1 cellular context compared by ENCODE assay signal in the genomic region with DNA sequence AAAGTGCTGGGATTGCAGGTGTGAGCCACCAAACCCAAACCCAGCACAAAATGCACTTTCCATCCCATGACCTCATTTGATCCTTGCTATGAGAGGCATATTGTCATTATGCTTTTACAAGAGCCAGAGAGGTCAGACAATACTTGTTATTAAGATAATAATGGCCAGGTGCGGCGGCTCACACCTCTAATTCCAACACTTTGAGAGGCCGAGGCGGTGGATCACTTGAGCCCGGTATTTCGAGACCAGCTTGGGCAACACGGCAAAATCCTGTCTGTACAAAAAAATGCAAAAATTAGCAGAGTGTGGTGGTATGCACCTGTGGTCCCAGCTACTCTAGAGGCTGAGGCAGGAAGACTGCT.
TF ChIP-seq lines count a peak whose summit lies in the region.

No MANE protein-coding gene starts in this region.

TF ChIP-seq in HepG2, 621 proteins besides CTCF, POLR2A, EP300 and RAD21:
- TF ChIP-seq ZFP62 (CRISPR knock-in tag; IDR thresholded peaks at IDR 0.05), result no peak
- TF ChIP-seq ASH2L (IDR thresholded peaks at IDR 0.05; ENCODE audit: insufficient read length, low read depth, low read length), result no peak
- no peak for TF ChIP-seq POLR2AphosphoS2 (IDR thresholded peaks at IDR 0.05; ENCODE audit: low read depth, low read length)
- TF ChIP-seq, protein P1, sequence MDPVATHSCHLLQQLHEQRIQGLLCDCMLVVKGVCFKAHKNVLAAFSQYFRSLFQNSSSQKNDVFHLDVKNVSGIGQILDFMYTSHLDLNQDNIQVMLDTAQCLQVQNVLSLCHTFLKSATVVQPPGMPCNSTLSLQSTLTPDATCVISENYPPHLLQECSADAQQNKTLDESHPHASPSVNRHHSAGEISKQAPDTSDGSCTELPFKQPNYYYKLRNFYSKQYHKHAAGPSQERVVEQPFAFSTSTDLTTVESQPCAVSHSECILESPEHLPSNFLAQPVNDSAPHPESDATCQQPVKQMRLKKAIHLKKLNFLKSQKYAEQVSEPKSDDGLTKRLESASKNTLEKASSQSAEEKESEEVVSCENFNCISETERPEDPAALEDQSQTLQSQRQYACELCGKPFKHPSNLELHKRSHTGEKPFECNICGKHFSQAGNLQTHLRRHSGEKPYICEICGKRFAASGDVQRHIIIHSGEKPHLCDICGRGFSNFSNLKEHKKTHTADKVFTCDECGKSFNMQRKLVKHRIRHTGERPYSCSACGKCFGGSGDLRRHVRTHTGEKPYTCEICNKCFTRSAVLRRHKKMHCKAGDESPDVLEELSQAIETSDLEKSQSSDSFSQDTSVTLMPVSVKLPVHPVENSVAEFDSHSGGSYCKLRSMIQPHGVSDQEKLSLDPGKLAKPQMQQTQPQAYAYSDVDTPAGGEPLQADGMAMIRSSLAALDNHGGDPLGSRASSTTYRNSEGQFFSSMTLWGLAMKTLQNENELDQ (CRISPR knock-in tag; IDR thresholded peaks at IDR 0.05; ENCODE audit: borderline replicate concordance), result no peak
- TF ChIP-seq TP53 (CRISPR knock-in tag; conservative IDR thresholded peaks at IDR 0.05), result no peak
- TF ChIP-seq ZSCAN12 (CRISPR knock-in tag; IDR thresholded peaks at IDR 0.05), result no peak
- TF ChIP-seq, protein P2, sequence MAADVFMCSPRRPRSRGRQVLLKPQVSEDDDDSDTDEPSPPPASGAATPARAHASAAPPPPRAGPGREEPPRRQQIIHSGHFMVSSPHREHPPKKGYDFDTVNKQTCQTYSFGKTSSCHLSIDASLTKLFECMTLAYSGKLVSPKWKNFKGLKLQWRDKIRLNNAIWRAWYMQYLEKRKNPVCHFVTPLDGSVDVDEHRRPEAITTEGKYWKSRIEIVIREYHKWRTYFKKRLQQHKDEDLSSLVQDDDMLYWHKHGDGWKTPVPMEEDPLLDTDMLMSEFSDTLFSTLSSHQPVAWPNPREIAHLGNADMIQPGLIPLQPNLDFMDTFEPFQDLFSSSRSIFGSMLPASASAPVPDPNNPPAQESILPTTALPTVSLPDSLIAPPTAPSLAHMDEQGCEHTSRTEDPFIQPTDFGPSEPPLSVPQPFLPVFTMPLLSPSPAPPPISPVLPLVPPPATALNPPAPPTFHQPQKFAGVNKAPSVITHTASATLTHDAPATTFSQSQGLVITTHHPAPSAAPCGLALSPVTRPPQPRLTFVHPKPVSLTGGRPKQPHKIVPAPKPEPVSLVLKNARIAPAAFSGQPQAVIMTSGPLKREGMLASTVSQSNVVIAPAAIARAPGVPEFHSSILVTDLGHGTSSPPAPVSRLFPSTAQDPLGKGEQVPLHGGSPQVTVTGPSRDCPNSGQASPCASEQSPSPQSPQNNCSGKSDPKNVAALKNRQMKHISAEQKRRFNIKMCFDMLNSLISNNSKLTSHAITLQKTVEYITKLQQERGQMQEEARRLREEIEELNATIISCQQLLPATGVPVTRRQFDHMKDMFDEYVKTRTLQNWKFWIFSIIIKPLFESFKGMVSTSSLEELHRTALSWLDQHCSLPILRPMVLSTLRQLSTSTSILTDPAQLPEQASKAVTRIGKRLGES (CRISPR knock-in tag; IDR thresholded peaks at IDR 0.05; ENCODE audit: borderline replicate concordance), result no peak
- TF ChIP-seq, protein P3, sequence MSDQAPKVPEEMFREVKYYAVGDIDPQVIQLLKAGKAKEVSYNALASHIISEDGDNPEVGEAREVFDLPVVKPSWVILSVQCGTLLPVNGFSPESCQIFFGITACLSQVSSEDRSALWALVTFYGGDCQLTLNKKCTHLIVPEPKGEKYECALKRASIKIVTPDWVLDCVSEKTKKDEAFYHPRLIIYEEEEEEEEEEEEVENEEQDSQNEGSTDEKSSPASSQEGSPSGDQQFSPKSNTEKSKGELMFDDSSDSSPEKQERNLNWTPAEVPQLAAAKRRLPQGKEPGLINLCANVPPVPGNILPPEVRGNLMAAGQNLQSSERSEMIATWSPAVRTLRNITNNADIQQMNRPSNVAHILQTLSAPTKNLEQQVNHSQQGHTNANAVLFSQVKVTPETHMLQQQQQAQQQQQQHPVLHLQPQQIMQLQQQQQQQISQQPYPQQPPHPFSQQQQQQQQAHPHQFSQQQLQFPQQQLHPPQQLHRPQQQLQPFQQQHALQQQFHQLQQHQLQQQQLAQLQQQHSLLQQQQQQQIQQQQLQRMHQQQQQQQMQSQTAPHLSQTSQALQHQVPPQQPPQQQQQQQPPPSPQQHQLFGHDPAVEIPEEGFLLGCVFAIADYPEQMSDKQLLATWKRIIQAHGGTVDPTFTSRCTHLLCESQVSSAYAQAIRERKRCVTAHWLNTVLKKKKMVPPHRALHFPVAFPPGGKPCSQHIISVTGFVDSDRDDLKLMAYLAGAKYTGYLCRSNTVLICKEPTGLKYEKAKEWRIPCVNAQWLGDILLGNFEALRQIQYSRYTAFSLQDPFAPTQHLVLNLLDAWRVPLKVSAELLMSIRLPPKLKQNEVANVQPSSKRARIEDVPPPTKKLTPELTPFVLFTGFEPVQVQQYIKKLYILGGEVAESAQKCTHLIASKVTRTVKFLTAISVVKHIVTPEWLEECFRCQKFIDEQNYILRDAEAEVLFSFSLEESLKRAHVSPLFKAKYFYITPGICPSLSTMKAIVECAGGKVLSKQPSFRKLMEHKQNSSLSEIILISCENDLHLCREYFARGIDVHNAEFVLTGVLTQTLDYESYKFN (CRISPR knock-in tag; conservative IDR thresholded peaks at IDR 0.05), result no peak
- TF ChIP-seq ZNF777 (CRISPR knock-in tag; IDR thresholded peaks at IDR 0.05), result no peak
- TF ChIP-seq ZNF556 (CRISPR knock-in tag; IDR thresholded peaks at IDR 0.05; ENCODE audit: borderline replicate concordance), result no peak
- no peak for TF ChIP-seq KLF6 (CRISPR knock-in tag; IDR thresholded peaks at IDR 0.05)
- TF ChIP-seq SOX5 (CRISPR knock-in tag; IDR thresholded peaks at IDR 0.05; ENCODE audit: borderline replicate concordance), result no peak
- no peak for TF ChIP-seq ATF4 (CRISPR knock-in tag; IDR thresholded peaks at IDR 0.05)
- no peak for TF ChIP-seq RFX1 (IDR thresholded peaks at IDR 0.05)
- no peak for TF ChIP-seq ZNF362 (CRISPR knock-in tag; IDR thresholded peaks at IDR 0.05; ENCODE audit: borderline replicate concordance)
- no peak for TF ChIP-seq ZNF44 (CRISPR knock-in tag; IDR thresholded peaks at IDR 0.05)
TF ChIP-seq in HepG2: peak in this region for 0.
